In the genomic region with DNA sequence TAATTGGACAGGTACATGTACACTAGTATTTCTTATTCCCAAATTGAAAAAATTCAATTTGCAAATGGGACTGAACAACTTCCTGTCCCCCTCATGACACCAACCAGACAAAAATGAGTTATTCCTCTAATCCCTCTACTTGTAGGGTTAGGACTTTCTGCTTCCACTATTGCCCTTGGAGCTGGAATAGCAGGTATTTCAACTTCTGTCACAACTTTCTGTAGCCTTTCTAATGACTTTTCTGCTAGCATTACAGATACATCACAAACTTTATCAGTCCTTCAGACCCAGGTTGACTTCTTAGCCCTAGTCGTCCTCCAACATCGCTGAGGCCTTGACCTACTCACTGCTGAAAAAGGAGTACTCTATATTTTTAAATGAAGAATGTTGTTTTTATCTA, we compare ENCODE assay signal across 19 cellular contexts. TPM values are rescaled to one million over a fixed set of nuclear protein-coding genes. Genes with fewer than 3 reads are reported as not detected.
DNase-seq lines count a peak whose midpoint lies in the region; ATAC-seq, FAIRE-seq and TF ChIP-seq lines count a peak whose summit lies in the region.
"Had no signal": no experiment of that assay in that cellular context is flagged by ENCODE, and none has a peak within 500 bp of the region (broad histone marks: within the 10 kb centered on the region; RNA-seq: fewer than 3 reads in every experiment).

No MANE protein-coding gene starts in this region.

- in situ Hi-C loops in mammary epithelial cell (cut with MboI; ENCODE audit: low sequenced_read_pairs in 2 of 2), result no loop called here

- intact Hi-C loops in mammary epithelial cell (cut with micrococcal nuclease), result loop anchor here (5.0 to 10.0 kb wide), 2 partner anchors 64 to 106 kb away; no protein-coding TSS in a partner anchor
- intact Hi-C loops in breast epithelium (cut with DNase I; ENCODE audit: low total_unique reads), result no loop called here
- intact Hi-C loops in esophagus squamous epithelium (cut with DNase I), result no loop called here
- intact Hi-C loops in prostate gland (cut with DNase I), result no loop called here
- intact Hi-C loops in upper lobe of right lung (cut with DNase I), result no loop called here
- intact Hi-C loops in left lung (cut with DNase I), result no loop called here

- no peak for ATAC-seq in upper lobe of right lung
- no peak for ATAC-seq in left lung
- ATAC-seq: CD8-positive, alpha-beta T cell had no signal

- no peak overlapping the region for H3K9ac ChIP-seq in mammary epithelial cell (ENCODE audit: insufficient read depth, low read length)

- FAIRE-seq in bronchial epithelial cell (lab: Jason Lieb, UNC), result no peak
- FAIRE-seq: GM12892 had no signal

- no peak for DNase-seq in mammary epithelial cell
- DNase-seq in breast epithelium (ENCODE audit: low spot score in 2 of 2), result no peak
- peak; percentile 61 for DNase-seq in bronchial epithelial cell (ENCODE audit: low read depth)
- no peak for DNase-seq in esophagus squamous epithelium (lab: John Stamatoyannopoulos, UW)
- DNase-seq in prostate gland (ENCODE audit: low spot score), result peak; percentile 25
- no peak for DNase-seq in retina
- no peak for DNase-seq in upper lobe of right lung
- DNase-seq in left lung, result no peak
- DNase-seq: CD8-positive, alpha-beta T cell; COR-L47; DND-41; GDM1; GOT3; H9 had no signal

- H3K4me3 ChIP-seq in mammary epithelial cell (replicated peaks in 1 of 3; ENCODE audit: insufficient read depth in 1 of 3, low read depth in 2 of 3, low read length in 3 of 3) (no peak overlapping the region), breast epithelium (no peak overlapping the region), bronchial epithelial cell (ENCODE audit: low read depth, low read length) (no peak overlapping the region), esophagus squamous epithelium (no peak overlapping the region), prostate gland (no peak overlapping the region), upper lobe of right lung (no peak overlapping the region), left lung (no peak overlapping the region)

- peak overlapping the region; percentile 62 for H3K4me2 ChIP-seq in mammary epithelial cell (ENCODE audit: insufficient read depth, low read depth, low read length)

- BruUV-seq in mammary epithelial cell (replicated peaks; lab: Mats Ljungman, UMichigan), result no TSS peak

- dilution Hi-C loops in mammary epithelial cell (cut with HindIII; ENCODE audit: low sequenced_read_pairs), result no loop called here

- TF ChIP-seq CTCF in mammary epithelial cell (conservative IDR thresholded peaks at IDR 0.05 in 1 of 2, IDR thresholded peaks at IDR 0.05 in 1 of 2; ENCODE audit: extremely low read depth in 1 of 2, insufficient read depth in 1 of 2, low read depth in 1 of 2, low read length in 2 of 2) (no peak), breast epithelium (IDR thresholded peaks at IDR 0.05) (no peak), bronchial epithelial cell (IDR thresholded peaks at IDR 0.05; ENCODE audit: insufficient read depth, low read length, severe bottlenecking) (no peak), esophagus squamous epithelium (IDR thresholded peaks at IDR 0.05) (no peak), prostate gland (IDR thresholded peaks at IDR 0.05) (no peak), upper lobe of right lung (IDR thresholded peaks at IDR 0.05) (no peak), left lung (IDR thresholded peaks at IDR 0.05) (no peak)

- TF ChIP-seq POLR2A in breast epithelium (IDR thresholded peaks at IDR 0.05), result no peak
- no peak for TF ChIP-seq POLR2A in esophagus squamous epithelium (IDR thresholded peaks at IDR 0.05)
- no peak for TF ChIP-seq POLR2A in prostate gland (IDR thresholded peaks at IDR 0.05)

- H2AFZ ChIP-seq in mammary epithelial cell (ENCODE audit: low read depth, low read length), result no peak overlapping the region

- H3K9me3 ChIP-seq in mammary epithelial cell (replicated peaks; ENCODE audit: insufficient read depth, low read length), result no peaks in the 10 kb centered on the region
- no peaks in the 10 kb centered on the region for H3K9me3 ChIP-seq in breast epithelium
- no peaks in the 10 kb centered on the region for H3K9me3 ChIP-seq in esophagus squamous epithelium
- no peaks in the 10 kb centered on the region for H3K9me3 ChIP-seq in prostate gland
- no peaks in the 10 kb centered on the region for H3K9me3 ChIP-seq in upper lobe of right lung
- H3K9me3 ChIP-seq in left lung, result no peaks in the 10 kb centered on the region

- 100% methylated on average over 2 of the region's 2 CpGs for WGBS in mammary epithelial cell (ENCODE audit: low coverage, missing lambda C conversion rate)
- WGBS in esophagus squamous epithelium, 2 donors, result 55 to 85% methylated on average over 2 of the region's 2 CpGs
- WGBS in prostate gland, result 70% methylated on average over 2 of the region's 2 CpGs

- CTCF ChIA-PET in mammary epithelial cell (lab: Charles Lee; ENCODE audit: low non-redundant PET), result no interaction called here

- H3K27me3 ChIP-seq in mammary epithelial cell (ENCODE audit: insufficient read depth, low read length) (no peaks in the 10 kb centered on the region), breast epithelium (no peaks in the 10 kb centered on the region), bronchial epithelial cell (ENCODE audit: control insufficient read depth, insufficient read depth, low read length) (no peaks in the 10 kb centered on the region), esophagus squamous epithelium (no peaks in the 10 kb centered on the region), prostate gland (replicated peaks; ENCODE audit: insufficient read depth) (no peaks in the 10 kb centered on the region), upper lobe of right lung (no peaks in the 10 kb centered on the region), left lung (no peaks in the 10 kb centered on the region)

- H3K4me1 ChIP-seq in mammary epithelial cell (ENCODE audit: insufficient read depth, low read length), result peaks cover 36% of the 10 kb centered on the region
- peaks cover 0 to 4% of the 10 kb centered on the region in 2 donors for H3K4me1 ChIP-seq in breast epithelium
- peaks cover 5 to 43% (median 11%) of the 10 kb centered on the region in 3 donors for H3K4me1 ChIP-seq in esophagus squamous epithelium
- no peaks in the 10 kb centered on the region for H3K4me1 ChIP-seq in prostate gland (replicated peaks)
- peaks cover 12% of the 10 kb centered on the region for H3K4me1 ChIP-seq in upper lobe of right lung
- H3K4me1 ChIP-seq in left lung, result peaks cover 0 to 8% of the 10 kb centered on the region in 2 donors

- no peaks in the 10 kb centered on the region for H4K20me1 ChIP-seq in mammary epithelial cell (ENCODE audit: insufficient read depth, low read length)

- H3K27ac ChIP-seq in mammary epithelial cell (ENCODE audit: insufficient read depth, low read depth, low read length) (peak overlapping the region; percentile 18), breast epithelium (peak overlapping the region in 1 of 2 donors; percentile 56), esophagus squamous epithelium (peak overlapping the region in 3 of 4 donors; percentile 20 to 77 (median 73)), prostate gland (no peak overlapping the region), upper lobe of right lung (no peak overlapping the region), left lung (no peak overlapping the region)
- H3K27ac ChIP-seq: 22Rv1 had no signal

- H3K36me3 ChIP-seq in mammary epithelial cell (ENCODE audit: insufficient read depth, low read length) (no peaks in the 10 kb centered on the region), breast epithelium (no peaks in the 10 kb centered on the region), bronchial epithelial cell (ENCODE audit: control insufficient read depth, insufficient read depth, low read length) (no peaks in the 10 kb centered on the region), esophagus squamous epithelium (no peaks in the 10 kb centered on the region), prostate gland (no peaks in the 10 kb centered on the region), upper lobe of right lung (no peaks in the 10 kb centered on the region), left lung (no peaks in the 10 kb centered on the region)

- H3K79me2 ChIP-seq in mammary epithelial cell (ENCODE audit: insufficient read depth, low read length), result no peaks in the 10 kb centered on the region

RNA-seq across cellular contexts. Expression of a gene that starts 6.4 kb away (rescaled TPM):
- total RNA-seq in mammary epithelial cell (not detected), breast epithelium (1 to 10 TPM in 2 of 3 donors, not detected in 1; 1.5 to 2.3 TPM), bronchial epithelial cell (not detected in 2 replicates), esophagus squamous epithelium (not detected), prostate gland (not detected), upper lobe of right lung (1.6 TPM), left lung (under 1 TPM; 0.37 to 0.41 TPM)
- 0.02 TPM for polyA plus RNA-seq in mammary epithelial cell
- not detected for polyA minus RNA-seq in mammary epithelial cell
- total RNA-seq: A673; CD8-positive, alpha-beta T cell; H9 had no signal
- polyA plus RNA-seq: BJ, CD14-positive monocyte had no signal

RNA-seq across cellular contexts. Expression of a gene that starts 48.8 kb away (rescaled TPM):
- total RNA-seq in mammary epithelial cell (not detected), breast epithelium (10 to 100 TPM in 2 of 3 donors, 1 to 10 TPM in 1; 8.5 to 25.9 (median 15.4) TPM), bronchial epithelial cell (3.7 and 30.2 TPM in 2 replicates), esophagus squamous epithelium (10 to 100 TPM; 34.5 to 99.8 (median 79.1) TPM), prostate gland (10 to 100 TPM; 80.5 to 88.9 TPM), upper lobe of right lung (15.1 TPM), left lung (1 to 10 TPM; 5.7 to 6.0 TPM)
- 0.06 TPM for polyA plus RNA-seq in mammary epithelial cell
- polyA minus RNA-seq in mammary epithelial cell, result not detected
- total RNA-seq: CD8-positive, alpha-beta T cell; H9 had no signal
- polyA plus RNA-seq: BJ had no signal

RNA-seq across cellular contexts. Expression of a gene that starts 55.4 kb away (rescaled TPM):
- total RNA-seq in mammary epithelial cell, result not detected
- polyA plus RNA-seq in mammary epithelial cell, result not detected
- polyA minus RNA-seq in mammary epithelial cell, result not detected
- under 1 TPM; 0.33 to 0.64 (median 0.59) TPM for total RNA-seq in breast epithelium
- 0.26 TPM in 1 of 2 replicates, not detected in the other for total RNA-seq in bronchial epithelial cell
- not detected for total RNA-seq in esophagus squamous epithelium
- total RNA-seq in prostate gland, result not detected
- total RNA-seq in upper lobe of right lung, result not detected
- total RNA-seq in left lung, result not detected
- total RNA-seq: A673; CD8-positive, alpha-beta T cell; H9 had no signal
- polyA plus RNA-seq: BJ, CD14-positive monocyte had no signal

Comparison
In these comparisons a context has a peak if more than half of its experiments do, and no peak if none do; other contexts are left out.
1. DNase-seq: peak in bronchial epithelial cell (single experiment) and prostate gland (single experiment); none in mammary epithelial cell (single experiment), breast epithelium (0 of 2), esophagus squamous epithelium (single experiment), retina (single experiment), upper lobe of right lung (single experiment) and left lung (0 of 2).
2. H3K27ac ChIP-seq: peak in mammary epithelial cell (single experiment) and esophagus squamous epithelium (3 of 4); none in prostate gland (0 of 2), upper lobe of right lung (single experiment) and left lung (0 of 2).